Comparison of ENCODE assay signal across 8 cellular contexts in the genomic region with DNA sequence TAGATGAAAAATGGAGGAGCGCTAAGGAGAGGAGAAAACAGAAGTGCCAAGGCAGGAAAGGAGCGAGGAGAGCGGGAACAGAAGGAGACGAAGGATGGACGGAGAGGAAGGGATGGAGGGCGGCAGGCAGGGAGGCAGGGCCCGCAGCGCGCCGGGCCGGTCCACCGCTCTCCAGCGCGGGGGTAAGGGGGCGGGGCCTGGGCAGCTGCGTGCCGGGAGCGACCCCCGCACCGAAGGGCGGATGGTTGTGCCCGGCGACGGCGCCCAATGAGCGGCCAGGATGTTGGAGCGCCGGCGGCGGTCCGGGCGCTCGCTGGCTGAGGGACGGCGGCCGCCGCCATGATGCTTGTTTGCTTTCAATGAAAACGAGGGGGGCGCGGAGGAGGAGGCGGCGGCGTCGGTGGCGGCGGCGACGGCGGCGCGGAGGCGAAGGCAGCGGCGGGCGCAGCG. TPM values are rescaled to one million over a fixed set of nuclear protein-coding genes. Genes with fewer than 3 reads are reported as not detected.
DNase-seq lines count a peak whose midpoint lies in the region; ATAC-seq and TF ChIP-seq lines count a peak whose summit lies in the region.

A gene (plus strand): TSS at position 320 of the 450 bp plus-strand sequence. CDS start 34,898 bp downstream, outside the sequence.

- no peaks in the 10 kb centered on the region for H3K9me3 Mint-ChIP-seq in activated T-helper 17 cell treated with anti-CD3 and anti-CD28 coated beads, Interleukin-2, amount 50 U/mL, for 72 hours
- H3K9me3 Mint-ChIP-seq in naive thymus-derived CD8-positive, alpha-beta T cell, result no peaks in the 10 kb centered on the region
- H3K9me3 Mint-ChIP-seq in stimulated activated naive B cell treated with anti-CD40 and anti-IgM and Interleukin-4, amounts not matched to agents 10 μg/mL and 1 μg/mL and 100 μg/mL, for 72 hours, result peaks cover 0 to 2% of the 10 kb centered on the region in 2 donors

- TF ChIP-seq CTCF in LNCaP clone FGC (IDR thresholded peaks at IDR 0.05; ENCODE audit: control insufficient read depth, extremely low read depth, insufficient read depth) (no peak), RWPE1 (conservative IDR thresholded peaks at IDR 0.05; ENCODE audit: low read depth) (no peak), fibroblast of mammary gland (conservative IDR thresholded peaks at IDR 0.05; ENCODE audit: control insufficient read depth, insufficient read depth, low read depth, low read length) (no peak)

- H3K4me3 Mint-ChIP-seq in activated T-helper 17 cell treated with anti-CD3 and anti-CD28 coated beads, Interleukin-2, amount 50 U/mL, for 72 hours, result peak within 1 kb of the TSS; percentile 90
- peak within 1 kb of the TSS; percentile 88 to 99 (median 93) for H3K4me3 Mint-ChIP-seq in naive thymus-derived CD8-positive, alpha-beta T cell
- peak within 1 kb of the TSS; percentile 83 to 91 for H3K4me3 Mint-ChIP-seq in stimulated activated naive B cell treated with anti-CD40 and anti-IgM and Interleukin-4, amounts not matched to agents 10 μg/mL and 1 μg/mL and 100 μg/mL, for 72 hours

- H3K27ac Mint-ChIP-seq in activated T-helper 17 cell treated with anti-CD3 and anti-CD28 coated beads, Interleukin-2, amount 50 U/mL, for 72 hours, result peak within 1 kb of the TSS; percentile 93
- peak within 1 kb of the TSS; percentile 91 to 98 (median 95) for H3K27ac Mint-ChIP-seq in naive thymus-derived CD8-positive, alpha-beta T cell
- peak within 1 kb of the TSS; percentile 56 for H3K27ac Mint-ChIP-seq in stimulated activated naive B cell treated with anti-CD40 and anti-IgM and Interleukin-4, amounts not matched to agents 10 μg/mL and 1 μg/mL and 100 μg/mL, for 72 hours

- peaks cover 26% of the 10 kb centered on the region for H3K36me3 Mint-ChIP-seq in activated T-helper 17 cell treated with anti-CD3 and anti-CD28 coated beads, Interleukin-2, amount 50 U/mL, for 72 hours (ENCODE audit: low read depth)
- peaks cover 0 to 17% (median 5%) of the 10 kb centered on the region in 3 donors for H3K36me3 Mint-ChIP-seq in naive thymus-derived CD8-positive, alpha-beta T cell
- peaks cover 7 to 8% of the 10 kb centered on the region in 2 donors for H3K36me3 Mint-ChIP-seq in stimulated activated naive B cell treated with anti-CD40 and anti-IgM and Interleukin-4, amounts not matched to agents 10 μg/mL and 1 μg/mL and 100 μg/mL, for 72 hours

- H3K27me3 Mint-ChIP-seq in activated T-helper 17 cell treated with anti-CD3 and anti-CD28 coated beads, Interleukin-2, amount 50 U/mL, for 72 hours, result no peaks in the 10 kb centered on the region
- H3K27me3 Mint-ChIP-seq in naive thymus-derived CD8-positive, alpha-beta T cell, result no peaks in the 10 kb centered on the region
- H3K27me3 Mint-ChIP-seq in stimulated activated naive B cell treated with anti-CD40 and anti-IgM and Interleukin-4, amounts not matched to agents 10 μg/mL and 1 μg/mL and 100 μg/mL, for 72 hours, result no peaks in the 10 kb centered on the region

- H3K4me3 ChIP-seq in LNCaP clone FGC (ENCODE audit: low read depth, low read length), result peak within 1 kb of the TSS; percentile 76
- H3K4me3 ChIP-seq in fibroblast of mammary gland (ENCODE audit: control insufficient read depth, low read depth, low read length), result peak within 1 kb of the TSS; percentile 73

- peak; percentile 91 for DNase-seq in EH (ENCODE audit: low read depth)
- peak; percentile 92 for DNase-seq in H4 (ENCODE audit: low spot score)
- DNase-seq in LNCaP clone FGC (ENCODE audit: low read depth), result peak; percentile 80
- peak; percentile 98 for DNase-seq in RWPE1 (ENCODE audit: low spot score)
- DNase-seq in fibroblast of mammary gland (ENCODE audit: low read depth), result peak; percentile 88
- peak; percentile 89 to 97 (median 95) for DNase-seq in naive thymus-derived CD8-positive, alpha-beta T cell
- DNase-seq in stimulated activated naive B cell treated with anti-CD40 and anti-IgM and Interleukin-4, amounts not matched to agents 10 μg/mL and 1 μg/mL and 100 μg/mL, for 72 hours, result peak; percentile 92

- CTCF ChIA-PET in RWPE1 (lab: Yijun Ruan, JAX), result interaction anchor here (0.6 to 1.6 kb wide), 3 partner anchors 21 to 460 kb away, joined by 3 to 5 read pairs (median 5); no protein-coding TSS in a partner anchor

- H3K4me1 Mint-ChIP-seq in activated T-helper 17 cell treated with anti-CD3 and anti-CD28 coated beads, Interleukin-2, amount 50 U/mL, for 72 hours, result peaks cover 15% of the 10 kb centered on the region
- H3K4me1 Mint-ChIP-seq in naive thymus-derived CD8-positive, alpha-beta T cell, result peaks cover 23 to 51% (median 38%) of the 10 kb centered on the region in 4 donors
- peaks cover 16 to 32% of the 10 kb centered on the region in 2 donors for H3K4me1 Mint-ChIP-seq in stimulated activated naive B cell treated with anti-CD40 and anti-IgM and Interleukin-4, amounts not matched to agents 10 μg/mL and 1 μg/mL and 100 μg/mL, for 72 hours

- peak within 1 kb of the TSS; percentile 92 for H3K27ac ChIP-seq in RWPE1

- peak; percentile 94 for ATAC-seq in activated T-helper 17 cell treated with anti-CD3 and anti-CD28 coated beads, Interleukin-2, amount 50 U/mL, for 72 hours (replicated peaks)
- ATAC-seq in naive thymus-derived CD8-positive, alpha-beta T cell, result peak; percentile 86 to 88
- ATAC-seq in stimulated activated naive B cell treated with anti-CD40 and anti-IgM and Interleukin-4, amounts not matched to agents 10 μg/mL and 1 μg/mL and 100 μg/mL, for 72 hours (replicated peaks), result peak; percentile 97 to 98

- POLR2A ChIA-PET in RWPE1 (lab: Yijun Ruan, JAX; ENCODE audit: low non-redundant PET), result interaction anchor here (0.5 to 0.6 kb wide), 2 partner anchors 11 to 14 kb away, joined by 4 to 6 read pairs; no protein-coding TSS in a partner anchor
- POLR2A ChIA-PET in naive thymus-derived CD8-positive, alpha-beta T cell (lab: Charles Lee), result interaction anchor here (0.6 to 1.9 kb wide), 8 partner anchors 31 to 337 kb away, joined by 3 to 10 read pairs (median 4); a partner anchor contains a TSS

RNA-seq across cellular contexts. Expression of the gene that starts here (rescaled TPM):
- total RNA-seq in H4 (2014; rRNA removed; shearing (Covaris generic)), result 15.0 and 19.1 TPM in 2 replicates
- total RNA-seq in activated T-helper 17 cell treated with anti-CD3 and anti-CD28 coated beads, Interleukin-2, amount 50 U/mL, for 72 hours, result 10 to 100 TPM; 23.9 to 38.7 TPM
- 10 to 100 TPM; 49.4 to 50.7 TPM for total RNA-seq in naive thymus-derived CD8-positive, alpha-beta T cell
- 10 to 100 TPM in 2 of 3 donors, 1 to 10 TPM in 1; 6.0 to 11.1 (median 10.3) TPM for polyA plus RNA-seq in naive thymus-derived CD8-positive, alpha-beta T cell

Comparison
In these comparisons a context has a peak if more than half of its experiments do, and no peak if none do; other contexts are left out.
1. Peak in every context shown above with its lines: DNase-seq, ATAC-seq, H3K4me3 ChIP-seq and H3K27ac ChIP-seq.